In genomic region chr14:54881235-54881760, GRCh38 we compare ENCODE assay signal across 8 cellular contexts. TPM values are rescaled to one million over a fixed set of nuclear protein-coding genes. Genes with fewer than 3 reads are reported as not detected.
A peak's percentile ranks its signal among the peaks of the same experiment; 100 is the strongest.
DNase-seq lines count a peak whose midpoint lies in the region; ATAC-seq and TF ChIP-seq lines count a peak whose summit lies in the region.

No MANE protein-coding gene starts in this region.

- intact Hi-C loops in colonic mucosa (cut with DNase I), result no loop called here

- H3K27me3 ChIP-seq in OCI-LY3 (ENCODE audit: low read depth, low read length) (no peaks in the 10 kb centered on the region), colonic mucosa (no peaks in the 10 kb centered on the region), mesendoderm (ENCODE audit: insufficient read depth, low read length, poor library complexity) (no peaks in the 10 kb centered on the region)

- H2BK5ac ChIP-seq in mesendoderm (ENCODE audit: low read length), result no peak overlapping the region

- TF ChIP-seq POLR2A in GM18505 (IDR thresholded peaks at IDR 0.05; ENCODE audit: borderline replicate concordance, extremely low read depth, insufficient read depth, insufficient read length), result no peak

- H3K4me3 ChIP-seq in OCI-LY3 (ENCODE audit: low read length) (peak overlapping the region; percentile 73), colonic mucosa (peak overlapping the region; percentile 26), mesendoderm (ENCODE audit: low read length) (no peak overlapping the region)

- H2BK120ac ChIP-seq in mesendoderm (ENCODE audit: low read depth, low read length), result no peak overlapping the region

- H3K4ac ChIP-seq in mesendoderm (ENCODE audit: low read depth, low read length), result no peak overlapping the region

- peak; percentile 18 for DNase-seq in HCEC 1CT
- DNase-seq in colonic mucosa, result peak; percentile 45
- peak; percentile 55 for DNase-seq in myocyte (ENCODE audit: low read depth)
- DNase-seq in NCI-H69 (lab: John Stamatoyannopoulos, UW), result no peak
- no peak for DNase-seq in mesendoderm
- no peak for DNase-seq in NCI-H226

- no CpG with 5 or more reads among the region's 6 CpGs for WGBS in mesendoderm (ENCODE audit: extremely low coverage, insufficient coverage, low lambda C conversion rate)

- H3K4me1 ChIP-seq in OCI-LY3 (ENCODE audit: low read length), result peaks cover 8% of the 10 kb centered on the region; the same call in 1 of the 2 replicates
- peaks cover 3% of the 10 kb centered on the region for H3K4me1 ChIP-seq in colonic mucosa
- H3K4me1 ChIP-seq in mesendoderm (ENCODE audit: control insufficient read depth, low read depth, low read length), result no peaks in the 10 kb centered on the region

- H3K79me2 ChIP-seq in OCI-LY3 (ENCODE audit: low read length) (no peaks in the 10 kb centered on the region), mesendoderm (ENCODE audit: control insufficient read depth, insufficient read depth, low read length) (no peaks in the 10 kb centered on the region)

- no peak overlapping the region for H3K18ac ChIP-seq in mesendoderm (ENCODE audit: low read length)

- no peaks in the 10 kb centered on the region for H4K20me1 ChIP-seq in OCI-LY3 (ENCODE audit: insufficient read depth, low read length)

- H2AK5ac ChIP-seq in mesendoderm (ENCODE audit: low read length), result no peak overlapping the region

- H3K4me2 ChIP-seq in OCI-LY3 (ENCODE audit: low read length) (peak overlapping the region; percentile 87), mesendoderm (ENCODE audit: low read length) (no peak overlapping the region)

- ATAC-seq in GM18505 (IDR thresholded peaks at IDR 0.05; ENCODE audit: unreplicated experiment), result peak; percentile 50

- H3K79me1 ChIP-seq in mesendoderm (ENCODE audit: low read length), result no peaks in the 10 kb centered on the region

- H2AFZ ChIP-seq in OCI-LY3 (ENCODE audit: low read depth, low read length), result peak overlapping the region; percentile 93

- H3K36me3 ChIP-seq in OCI-LY3 (replicated peaks; ENCODE audit: low read depth, low read length) (no peaks in the 10 kb centered on the region), colonic mucosa (no peaks in the 10 kb centered on the region), mesendoderm (ENCODE audit: control insufficient read depth, insufficient read depth, low read length) (no peaks in the 10 kb centered on the region)

- no peak overlapping the region for H4K5ac ChIP-seq in mesendoderm (ENCODE audit: low read length)

- TF ChIP-seq CTCF in OCI-LY3 (IDR thresholded peaks at IDR 0.05; ENCODE audit: low read depth, low read length) (0 out of 2 replicates have a peak, but pooled peaks have one; percentile 3), colonic mucosa (IDR thresholded peaks at IDR 0.05) (no peak)

- H4K8ac ChIP-seq in mesendoderm (ENCODE audit: low read depth, low read length), result no peak overlapping the region

- no peak overlapping the region for H2BK15ac ChIP-seq in mesendoderm (replicated peaks; ENCODE audit: low read depth)

- H3K9ac ChIP-seq in OCI-LY3 (ENCODE audit: low read length), result peak overlapping the region; percentile 50
- peak overlapping the region; percentile 26 to 52 for H3K9ac ChIP-seq in colonic mucosa (ENCODE audit: low read depth in 2 of 2, low read length in 2 of 2)
- no peak overlapping the region for H3K9ac ChIP-seq in mesendoderm (ENCODE audit: low read length)

- H3K56ac ChIP-seq in mesendoderm (ENCODE audit: low read length), result no peak overlapping the region

- H3K9me3 ChIP-seq in OCI-LY3 (ENCODE audit: insufficient read depth, low read length), result no peaks in the 10 kb centered on the region
- no peaks in the 10 kb centered on the region for H3K9me3 ChIP-seq in colonic mucosa

- H3K23ac ChIP-seq in mesendoderm (ENCODE audit: low read length), result no peak overlapping the region

- peak overlapping the region; percentile 28; the same call in 1 of the 2 replicates for H3K27ac ChIP-seq in OCI-LY3 (ENCODE audit: low read length)
- peak overlapping the region; percentile 65 for H3K27ac ChIP-seq in colonic mucosa
- H3K27ac ChIP-seq in mesendoderm (ENCODE audit: low read depth, low read length), result no peak overlapping the region

RNA-seq across cellular contexts. Expression of gene GCH1, which starts 21.3 kb away (rescaled TPM):
- 10 to 100 TPM; 20.4 to 30.8 TPM for total RNA-seq in colonic mucosa
- 2.2 and 2.5 TPM in 2 replicates for total RNA-seq in myocyte
- 0.62 TPM for polyA plus RNA-seq in myocyte (2012)
- 7.2 TPM for polyA plus RNA-seq in mesendoderm (2013, experiment 1 of 2)
- polyA plus RNA-seq in mesendoderm (2013, experiment 2 of 2), result 8.2 TPM

Comparison
In these comparisons a context has a peak if more than half of its experiments do, and no peak if none do; other contexts are left out.
1. DNase-seq: peak in HCEC 1CT (single experiment), colonic mucosa (single experiment) and myocyte (single experiment); none in NCI-H69 (single experiment), mesendoderm (single experiment) and NCI-H226 (single experiment).